1 cellular context compared by ENCODE assay signal in genomic region chr9:86282077-86282978, GRCh38.
TF ChIP-seq lines count a peak whose summit lies in the region.

TSS of gene ISCA1 (minus strand) at chr9:86282538. CDS start at chr9:86282458, 80 bp downstream.

TF ChIP-seq in K562, 482 proteins besides CTCF, POLR2A, EP300 and RAD21 (continued from another document and continues in another):
- no peak for TF ChIP-seq HSF4 (CRISPR knock-in tag; IDR thresholded peaks at IDR 0.05; ENCODE audit: borderline replicate concordance)
- TF ChIP-seq PHF21A (IDR thresholded peaks at IDR 0.05; ENCODE audit: borderline replicate concordance, low read depth): no peak
- TF ChIP-seq ZNF41 (CRISPR knock-in tag; conservative IDR thresholded peaks at IDR 0.05): no peak
- no peak for TF ChIP-seq HDAC3 (IDR thresholded peaks at IDR 0.05; ENCODE audit: borderline replicate concordance, partially characterized antibody)
- no peak for TF ChIP-seq ZNF354B (CRISPR knock-in tag; IDR thresholded peaks at IDR 0.05)
- TF ChIP-seq ZSCAN29 (IDR thresholded peaks at IDR 0.05): no peak
- peak; percentile 42 for TF ChIP-seq PRPF4 (IDR thresholded peaks at IDR 0.05; ENCODE audit: insufficient read depth, low read depth, low read length, poor library complexity, severe bottlenecking)
- no peak for TF ChIP-seq ZFPM2 (CRISPR knock-in tag; IDR thresholded peaks at IDR 0.05)
- no peak for TF ChIP-seq ZNF212 (CRISPR knock-in tag; IDR thresholded peaks at IDR 0.05)
- TF ChIP-seq GTF3C2 (IDR thresholded peaks at IDR 0.05; ENCODE audit: borderline replicate concordance, extremely low read depth, insufficient read length): no peak
- peak; percentile 85 for TF ChIP-seq ZNF143 (CRISPR knock-in tag; IDR thresholded peaks at IDR 0.05)
- TF ChIP-seq, protein P1, sequence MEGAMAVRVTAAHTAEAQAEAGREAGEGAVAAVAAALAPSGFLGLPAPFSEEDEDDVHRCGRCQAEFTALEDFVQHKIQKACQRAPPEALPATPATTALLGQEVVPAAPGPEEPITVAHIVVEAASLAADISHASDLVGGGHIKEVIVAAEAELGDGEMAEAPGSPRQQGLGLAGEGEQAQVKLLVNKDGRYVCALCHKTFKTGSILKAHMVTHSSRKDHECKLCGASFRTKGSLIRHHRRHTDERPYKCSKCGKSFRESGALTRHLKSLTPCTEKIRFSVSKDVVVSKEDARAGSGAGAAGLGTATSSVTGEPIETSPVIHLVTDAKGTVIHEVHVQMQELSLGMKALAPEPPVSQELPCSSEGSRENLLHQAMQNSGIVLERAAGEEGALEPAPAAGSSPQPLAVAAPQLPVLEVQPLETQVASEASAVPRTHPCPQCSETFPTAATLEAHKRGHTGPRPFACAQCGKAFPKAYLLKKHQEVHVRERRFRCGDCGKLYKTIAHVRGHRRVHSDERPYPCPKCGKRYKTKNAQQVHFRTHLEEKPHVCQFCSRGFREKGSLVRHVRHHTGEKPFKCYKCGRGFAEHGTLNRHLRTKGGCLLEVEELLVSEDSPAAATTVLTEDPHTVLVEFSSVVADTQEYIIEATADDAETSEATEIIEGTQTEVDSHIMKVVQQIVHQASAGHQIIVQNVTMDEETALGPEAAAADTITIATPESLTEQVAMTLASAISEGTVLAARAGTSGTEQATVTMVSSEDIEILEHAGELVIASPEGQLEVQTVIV (CRISPR knock-in tag; IDR thresholded peaks at IDR 0.05; ENCODE audit: borderline replicate concordance): no peak
- TF ChIP-seq VEZF1 (CRISPR knock-in tag; IDR thresholded peaks at IDR 0.05): peak; percentile 63
- no peak for TF ChIP-seq PURB (CRISPR knock-in tag; IDR thresholded peaks at IDR 0.05; ENCODE audit: low read depth)
- TF ChIP-seq ZNF12 (CRISPR knock-in tag; IDR thresholded peaks at IDR 0.05): peak; percentile 31; the same call in 1 of the 2 replicates
- TF ChIP-seq ZBTB1 (CRISPR knock-in tag; IDR thresholded peaks at IDR 0.05; ENCODE audit: borderline replicate concordance, low read depth): no peak
- TF ChIP-seq, protein P2, sequence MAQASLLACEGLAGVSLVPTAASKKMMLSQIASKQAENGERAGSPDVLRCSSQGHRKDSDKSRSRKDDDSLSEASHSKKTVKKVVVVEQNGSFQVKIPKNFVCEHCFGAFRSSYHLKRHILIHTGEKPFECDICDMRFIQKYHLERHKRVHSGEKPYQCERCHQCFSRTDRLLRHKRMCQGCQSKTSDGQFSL (CRISPR knock-in tag; IDR thresholded peaks at IDR 0.05): 0 out of 2 replicates have a peak, but pooled peaks have one; percentile 38
- TF ChIP-seq, protein P2 (tag; IDR thresholded peaks at IDR 0.05): no peak
- no peak for TF ChIP-seq MECOM (CRISPR knock-in tag; IDR thresholded peaks at IDR 0.05)
- TF ChIP-seq BMI1 (IDR thresholded peaks at IDR 0.05; ENCODE audit: low read length): no peak
- TF ChIP-seq IFI16 (CRISPR knock-in tag; IDR thresholded peaks at IDR 0.05): no peak
- TF ChIP-seq ZKSCAN3 (CRISPR knock-in tag; IDR thresholded peaks at IDR 0.05): no peak
- no peak for TF ChIP-seq ARNT (IDR thresholded peaks at IDR 0.05)
- no peak for TF ChIP-seq MCM2 (IDR thresholded peaks at IDR 0.05; ENCODE audit: low read depth)
- TF ChIP-seq, protein P3, sequence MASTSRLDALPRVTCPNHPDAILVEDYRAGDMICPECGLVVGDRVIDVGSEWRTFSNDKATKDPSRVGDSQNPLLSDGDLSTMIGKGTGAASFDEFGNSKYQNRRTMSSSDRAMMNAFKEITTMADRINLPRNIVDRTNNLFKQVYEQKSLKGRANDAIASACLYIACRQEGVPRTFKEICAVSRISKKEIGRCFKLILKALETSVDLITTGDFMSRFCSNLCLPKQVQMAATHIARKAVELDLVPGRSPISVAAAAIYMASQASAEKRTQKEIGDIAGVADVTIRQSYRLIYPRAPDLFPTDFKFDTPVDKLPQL (IDR thresholded peaks at IDR 0.05; ENCODE audit: extremely low read depth, insufficient read length): no peak
- no peak for TF ChIP-seq LARP7 (IDR thresholded peaks at IDR 0.05)
- no peak for TF ChIP-seq SMARCA4 (IDR thresholded peaks at IDR 0.05)
- no peak for TF ChIP-seq SMC3 (conservative IDR thresholded peaks at IDR 0.05; ENCODE audit: insufficient read depth, low read depth, low read length)
- TF ChIP-seq ZNF436 (CRISPR knock-in tag; IDR thresholded peaks at IDR 0.05): no peak
- TF ChIP-seq, protein P4, sequence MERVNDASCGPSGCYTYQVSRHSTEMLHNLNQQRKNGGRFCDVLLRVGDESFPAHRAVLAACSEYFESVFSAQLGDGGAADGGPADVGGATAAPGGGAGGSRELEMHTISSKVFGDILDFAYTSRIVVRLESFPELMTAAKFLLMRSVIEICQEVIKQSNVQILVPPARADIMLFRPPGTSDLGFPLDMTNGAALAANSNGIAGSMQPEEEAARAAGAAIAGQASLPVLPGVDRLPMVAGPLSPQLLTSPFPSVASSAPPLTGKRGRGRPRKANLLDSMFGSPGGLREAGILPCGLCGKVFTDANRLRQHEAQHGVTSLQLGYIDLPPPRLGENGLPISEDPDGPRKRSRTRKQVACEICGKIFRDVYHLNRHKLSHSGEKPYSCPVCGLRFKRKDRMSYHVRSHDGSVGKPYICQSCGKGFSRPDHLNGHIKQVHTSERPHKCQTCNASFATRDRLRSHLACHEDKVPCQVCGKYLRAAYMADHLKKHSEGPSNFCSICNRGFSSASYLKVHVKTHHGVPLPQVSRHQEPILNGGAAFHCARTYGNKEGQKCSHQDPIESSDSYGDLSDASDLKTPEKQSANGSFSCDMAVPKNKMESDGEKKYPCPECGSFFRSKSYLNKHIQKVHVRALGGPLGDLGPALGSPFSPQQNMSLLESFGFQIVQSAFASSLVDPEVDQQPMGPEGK (CRISPR knock-in tag; IDR thresholded peaks at IDR 0.05; ENCODE audit: borderline replicate concordance): no peak
- no peak for TF ChIP-seq NCOA2 (IDR thresholded peaks at IDR 0.05; ENCODE audit: partially characterized antibody in 2 of 2)
- no peak for TF ChIP-seq ZNF589 (CRISPR knock-in tag; IDR thresholded peaks at IDR 0.05; ENCODE audit: low read depth)
- peak in 1 of 2 experiments; percentile 67; a peak in 1 of 4 replicates for TF ChIP-seq NONO (IDR thresholded peaks at IDR 0.05; ENCODE audit: low read depth in 2 of 2, low read length in 1 of 2)
- no peak for TF ChIP-seq CBFA2T3 (IDR thresholded peaks at IDR 0.05)
- TF ChIP-seq ZNF140 (CRISPR knock-in tag; IDR thresholded peaks at IDR 0.05): no peak
- TF ChIP-seq HIVEP1 (CRISPR knock-in tag; IDR thresholded peaks at IDR 0.05): no peak
- no peak for TF ChIP-seq ELK3 (CRISPR knock-in tag; IDR thresholded peaks at IDR 0.05)
- TF ChIP-seq ZC3H8 (IDR thresholded peaks at IDR 0.05): no peak
- TF ChIP-seq THRA (IDR thresholded peaks at IDR 0.05): no peak
- TF ChIP-seq MTF1 (CRISPR knock-in tag; IDR thresholded peaks at IDR 0.05; ENCODE audit: borderline replicate concordance): no peak
- TF ChIP-seq PML (IDR thresholded peaks at IDR 0.05; ENCODE audit: low read length): no peak; the same call in 1 of the 2 replicates
- no peak; the same call in 1 of the 2 replicates for TF ChIP-seq MITF (IDR thresholded peaks at IDR 0.05)
- no peak for TF ChIP-seq E2F8 (IDR thresholded peaks at IDR 0.05; ENCODE audit: low read depth, partially characterized antibody)
- peak; percentile 12; the same call in 1 of the 2 replicates for TF ChIP-seq CTBP1 (IDR thresholded peaks at IDR 0.05; ENCODE audit: borderline replicate concordance)
- peak; percentile 56; the same call in 1 of the 2 replicates for TF ChIP-seq ETS1 (conservative IDR thresholded peaks at IDR 0.05; ENCODE audit: control insufficient read depth, low read depth, low read length)
- TF ChIP-seq TGIF2 (CRISPR knock-in tag; IDR thresholded peaks at IDR 0.05): no peak; the same call in 1 of the 2 replicates
- no peak for TF ChIP-seq ARHGAP35 (IDR thresholded peaks at IDR 0.05; ENCODE audit: partially characterized antibody)
- no peak for TF ChIP-seq ZNF778 (CRISPR knock-in tag; IDR thresholded peaks at IDR 0.05)
- 0 out of 2 replicates have a peak, but pooled peaks have one; percentile 43 for TF ChIP-seq GTF2F1 (IDR thresholded peaks at IDR 0.05; ENCODE audit: low read depth, low read length)
